20 cellular contexts compared by ENCODE assay signal in the genomic region with DNA sequence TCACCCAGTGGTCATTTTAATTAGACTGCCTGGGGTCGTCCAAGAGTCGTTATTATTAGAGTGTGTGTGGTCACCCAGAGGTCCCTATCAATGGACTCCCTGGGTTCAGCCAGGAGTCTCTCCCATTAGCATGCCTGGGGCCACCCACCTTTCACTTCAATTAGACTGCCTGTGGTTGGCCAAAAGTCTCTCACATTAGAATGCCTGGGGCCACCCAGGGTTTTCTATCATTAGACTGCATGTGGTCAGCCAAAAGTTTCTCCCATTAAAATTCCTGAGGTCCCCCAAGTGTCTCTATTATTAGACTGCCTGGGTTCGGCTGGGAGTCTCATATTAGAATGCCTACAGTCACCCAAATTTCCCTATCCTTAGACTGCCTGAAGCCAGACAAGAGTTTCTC.
"Had no signal": no experiment of that assay in that cellular context is flagged by ENCODE, and none has a peak within 500 bp of the region (broad histone marks: within the 10 kb centered on the region; RNA-seq: fewer than 3 reads in every experiment).

No MANE protein-coding gene starts in this region.

- H3K4me3 ChIP-seq: breast epithelium, esophagus muscularis mucosa, neural progenitor cell, smooth muscle cell had no signal

- H3K27me3 ChIP-seq: breast epithelium, esophagus muscularis mucosa, neural progenitor cell had no signal

- H3K79me2 ChIP-seq: parathyroid adenoma had no signal

- DNase-seq: activated CD4-positive, alpha-beta T cell treated with anti-CD3 and anti-CD28 coated beads for 48 hours; activated CD8-positive, alpha-beta T cell treated with anti-CD3 and anti-CD28 coated beads, Interleukin-2, amount 10 ng/mL, durations not matched to agents 7 days and 5 days; glutamatergic neuron; immature natural killer cell; left colon; retina; stimulated activated CD4-positive, alpha-beta T cell treated with anti-CD3 and anti-CD28 coated beads, Interleukin-1b, Interleukin-23, amount 100 ng/mL, for 48 hours; trophoblast cell had no signal

- H2AFZ ChIP-seq: neural progenitor cell, parathyroid adenoma had no signal

- H3K9ac ChIP-seq: neural progenitor cell, parathyroid adenoma had no signal

- H3K4me2 ChIP-seq: neural progenitor cell, smooth muscle cell had no signal

- H3K27me3 Mint-ChIP-seq: memory B cell; stimulated activated memory B cell treated with anti-CD40 and anti-IgM and Interleukin-4, amounts not matched to agents 10 μg/mL and 1 μg/mL and 100 μg/mL, for 72 hours had no signal

- H3K4me1 Mint-ChIP-seq: immature natural killer cell; memory B cell; neural progenitor cell; stimulated activated memory B cell treated with anti-CD40 and anti-IgM and Interleukin-4, amounts not matched to agents 10 μg/mL and 1 μg/mL and 100 μg/mL, for 72 hours; WTC11 had no signal

- ATAC-seq: activated CD8-positive, alpha-beta T cell treated with anti-CD3 and anti-CD28 coated beads, Interleukin-2, amount 10 ng/mL, durations not matched to agents 7 days and 5 days; activated naive CD4-positive, alpha-beta T cell treated with anti-CD3 and anti-CD28 coated beads, Interleukin-2, amount 50 U/mL, for 72 hours; left colon; SK-N-SH treated with all-trans-retinoic acid at 6 μM for 48 hours; stimulated activated memory B cell treated with anti-CD40 and anti-IgM and Interleukin-4, amounts not matched to agents 10 μg/mL and 1 μg/mL and 100 μg/mL, for 72 hours; WTC11 had no signal

- H3K36me3 ChIP-seq: breast epithelium, neural progenitor cell had no signal

- H3K27ac ChIP-seq: breast epithelium, esophagus muscularis mucosa, neural progenitor cell, parathyroid adenoma had no signal

- H3K4me1 ChIP-seq: breast epithelium, neural progenitor cell, parathyroid adenoma had no signal

- H3K9me3 ChIP-seq: breast epithelium, esophagus muscularis mucosa had no signal

- H3K27ac Mint-ChIP-seq: activated CD8-positive, alpha-beta T cell treated with anti-CD3 and anti-CD28 coated beads, Interleukin-2, amount 10 ng/mL, durations not matched to agents 7 days and 5 days; activated T-helper 2 cell treated with anti-CD3 and anti-CD28 coated beads, Interferon-gamma antibody, Interleukin-2, Interleukin-4, amounts not matched to agents 10 μg/mL and 5 μg/mL and 100 μg/mL, durations not matched to agents 14 hours and 24 hours and 36 hours; immature natural killer cell; memory B cell; neural progenitor cell; stimulated activated memory B cell treated with anti-CD40 and anti-IgM and Interleukin-4, amounts not matched to agents 10 μg/mL and 1 μg/mL and 100 μg/mL, for 72 hours; T-helper 1 cell treated with Interleukin-12 subunit alpha and Interleukin-12 subunit beta and Interleukin-4 antibody, amounts not matched to agents 30 μg/mL and 1 μg/mL, for 36 hours; WTC11 had no signal

- H3K4me3 Mint-ChIP-seq: activated CD8-positive, alpha-beta T cell treated with anti-CD3 and anti-CD28 coated beads, Interleukin-2, amount 10 ng/mL, durations not matched to agents 7 days and 5 days; immature natural killer cell; memory B cell; neural progenitor cell; stimulated activated memory B cell treated with anti-CD40 and anti-IgM and Interleukin-4, amounts not matched to agents 10 μg/mL and 1 μg/mL and 100 μg/mL, for 72 hours; T-helper 1 cell treated with Interleukin-12 subunit alpha and Interleukin-12 subunit beta and Interleukin-4 antibody, amounts not matched to agents 30 μg/mL and 1 μg/mL, for 36 hours; WTC11 had no signal
